18 cellular contexts compared by ENCODE assay signal in genomic region chr4:148029781-148030180, GRCh38.
DNase-seq lines count a peak whose midpoint lies in the region; ATAC-seq and TF ChIP-seq lines count a peak whose summit lies in the region.
"Had no signal": no experiment of that assay in that cellular context is flagged by ENCODE, and none has a peak within 500 bp of the region (broad histone marks: within the 10 kb centered on the region; RNA-seq: fewer than 3 reads in every experiment).

No MANE protein-coding gene starts in this region.

- no peaks in the 10 kb centered on the region for H3K36me3 Mint-ChIP-seq in brain
- H3K36me3 Mint-ChIP-seq in nephron progenitor cell (ENCODE audit: low read depth): peaks cover 37% of the 10 kb centered on the region

- H3K27ac Mint-ChIP-seq in brain (peak overlapping the region in 3 of 5 experiments; percentile 1 to 88 (median 76)), nephron progenitor cell (peak overlapping the region; percentile 79)
- H3K27ac Mint-ChIP-seq: CD4-positive, alpha-beta T cell had no signal

- DNase-seq in left ventricle myocardium inferior (no peak), left cardiac atrium (no peak), nephron progenitor cell (no peak), kidney glomerular epithelial cell (lab: John Stamatoyannopoulos, UW) (no peak), NCI-H1930 (lab: John Stamatoyannopoulos, UW) (no peak)
- no peak for DNase-seq in NK-92 treated with Interleukin-12 subunit alpha and Interleukin-12 subunit beta, amount 100 ng/mL, for 24 hours (lab: John Stamatoyannopoulos, UW)
- DNase-seq: Calu3; CD4-positive, alpha-beta T cell; NCI-H1092; NCI-H187 treated with DMSO at 0.1 percent for 48 hours; NCI-H2171; NCI-H446 treated with DMSO at 0.1 percent for 48 hours; NCI-H82; RPMI8226; SJCRH30 had no signal

- peaks cover 7 to 14% (median 11%) of the 10 kb centered on the region in 5 experiments for H3K9me3 Mint-ChIP-seq in brain
- H3K9me3 Mint-ChIP-seq in nephron progenitor cell: peaks cover 20% of the 10 kb centered on the region

- H3K4me3 ChIP-seq in left ventricle myocardium inferior: no peak overlapping the region
- H3K4me3 ChIP-seq: K562, SJCRH30 had no signal

- ATAC-seq in left cardiac atrium (no peak), HG03460 (IDR thresholded peaks at IDR 0.05; ENCODE audit: unreplicated experiment) (no peak)
- ATAC-seq: K562 had no signal

- H3K4me1 Mint-ChIP-seq in brain (peaks cover 26% of the 10 kb centered on the region), nephron progenitor cell (peaks cover 20% of the 10 kb centered on the region)

- H3K9me3 ChIP-seq in left ventricle myocardium inferior (replicated peaks): peaks cover 11% of the 10 kb centered on the region

- no peak for TF ChIP-seq CTCF in left ventricle myocardium inferior (IDR thresholded peaks at IDR 0.05; ENCODE audit: borderline replicate concordance)
- no peak for TF ChIP-seq CTCF in brain (conservative IDR thresholded peaks at IDR 0.05)
- TF ChIP-seq CTCF in nephron progenitor cell (IDR thresholded peaks at IDR 0.05): no peak

- peaks cover 43% of the 10 kb centered on the region for H3K4me1 ChIP-seq in left ventricle myocardium inferior

- intact Hi-C loops in left ventricle myocardium inferior (cut with micrococcal nuclease) (no loop called here), left cardiac atrium (cut with DNase I) (no loop called here)

- H3K4me3 Mint-ChIP-seq in brain (no peak overlapping the region), nephron progenitor cell (no peak overlapping the region)
- H3K4me3 Mint-ChIP-seq: CD4-positive, alpha-beta T cell had no signal

- H3K27me3 Mint-ChIP-seq in brain: peaks cover 3% of the 10 kb centered on the region
- H3K27me3 Mint-ChIP-seq in nephron progenitor cell (ENCODE audit: low read depth, poor library complexity): no peaks in the 10 kb centered on the region
- H3K27me3 Mint-ChIP-seq: CD4-positive, alpha-beta T cell had no signal

- no peaks in the 10 kb centered on the region for H3K36me3 ChIP-seq in left ventricle myocardium inferior
- H3K36me3 ChIP-seq: SJCRH30 had no signal

- H3K27me3 ChIP-seq in left ventricle myocardium inferior (ENCODE audit: low read depth): no peaks in the 10 kb centered on the region
- H3K27me3 ChIP-seq: SJCRH30 had no signal

- H3K27ac ChIP-seq in left ventricle myocardium inferior (replicated peaks): peak overlapping the region; percentile 33
- H3K27ac ChIP-seq: SJCRH30 had no signal
